ENCODE assay signal across 1 cellular context in genomic region chr5:89878140-89878570, GRCh38.
TF ChIP-seq lines count a peak whose summit lies in the region.

No MANE protein-coding gene starts in this region.

TF ChIP-seq in K562, 482 proteins besides CTCF, POLR2A, EP300 and RAD21 (continued from another document and continues in another):
- TF ChIP-seq ZNF609 (CRISPR knock-in tag; IDR thresholded peaks at IDR 0.05; ENCODE audit: borderline replicate concordance), result no peak
- no peak for TF ChIP-seq ARID2 (IDR thresholded peaks at IDR 0.05)
- no peak for TF ChIP-seq FOXJ3 (CRISPR knock-in tag; IDR thresholded peaks at IDR 0.05)
- TF ChIP-seq NFATC3 (IDR thresholded peaks at IDR 0.05), result peak; percentile 73; the same call in 1 of the 2 replicates
- peak; percentile 58 for TF ChIP-seq ATF3 (IDR thresholded peaks at IDR 0.05)
- no peak for TF ChIP-seq ATF3 (CRISPR knock-in tag; conservative IDR thresholded peaks at IDR 0.05)
- no peak for TF ChIP-seq TFE3 (CRISPR knock-in tag; IDR thresholded peaks at IDR 0.05)
- no peak for TF ChIP-seq ARID1B (IDR thresholded peaks at IDR 0.05)
- TF ChIP-seq FOSL1 (tag; conservative IDR thresholded peaks at IDR 0.05), result peak; percentile 94
- no peak for TF ChIP-seq ZBTB49 (CRISPR knock-in tag; IDR thresholded peaks at IDR 0.05; ENCODE audit: borderline replicate concordance)
- TF ChIP-seq TCFL5 (CRISPR knock-in tag; conservative IDR thresholded peaks at IDR 0.05), result no peak
- no peak for TF ChIP-seq PYGO2 (tag; IDR thresholded peaks at IDR 0.05)
- TF ChIP-seq AFF1 (IDR thresholded peaks at IDR 0.05; ENCODE audit: low read depth in 1 of 2, partially characterized antibody in 2 of 2), result no peak
- no peak for TF ChIP-seq SAP30 (IDR thresholded peaks at IDR 0.05; ENCODE audit: borderline replicate concordance, insufficient read depth, low read depth, low read length, poor library complexity, severe bottlenecking)
- TF ChIP-seq CCAR2 (IDR thresholded peaks at IDR 0.05; ENCODE audit: low read depth, low read length), result no peak
- peak; percentile 66 for TF ChIP-seq USF1 (CRISPR knock-in tag; IDR thresholded peaks at IDR 0.05)
- TF ChIP-seq HOMEZ (CRISPR knock-in tag; IDR thresholded peaks at IDR 0.05), result no peak
- no peak for TF ChIP-seq PTRF (tag; IDR thresholded peaks at IDR 0.05)
- no peak for TF ChIP-seq TBL1XR1 (IDR thresholded peaks at IDR 0.05; ENCODE audit: low read length in 2 of 2)
- TF ChIP-seq TSHZ1 (CRISPR knock-in tag; IDR thresholded peaks at IDR 0.05), result no peak
- no peak for TF ChIP-seq CTCFL (IDR thresholded peaks at IDR 0.05; ENCODE audit: borderline replicate concordance, insufficient read depth, low read depth, low read length, poor library complexity, severe bottlenecking)
- no peak for TF ChIP-seq ZNF507 (tag; conservative IDR thresholded peaks at IDR 0.05)
- no peak for TF ChIP-seq SETDB1 (IDR thresholded peaks at IDR 0.05; ENCODE audit: low read length)
- no peak for TF ChIP-seq ATF6 (CRISPR knock-in tag; IDR thresholded peaks at IDR 0.05)
- no peak for TF ChIP-seq ATF4 (CRISPR knock-in tag; IDR thresholded peaks at IDR 0.05)
